Comparison of ENCODE assay signal across 19 cellular contexts in the genomic region with DNA sequence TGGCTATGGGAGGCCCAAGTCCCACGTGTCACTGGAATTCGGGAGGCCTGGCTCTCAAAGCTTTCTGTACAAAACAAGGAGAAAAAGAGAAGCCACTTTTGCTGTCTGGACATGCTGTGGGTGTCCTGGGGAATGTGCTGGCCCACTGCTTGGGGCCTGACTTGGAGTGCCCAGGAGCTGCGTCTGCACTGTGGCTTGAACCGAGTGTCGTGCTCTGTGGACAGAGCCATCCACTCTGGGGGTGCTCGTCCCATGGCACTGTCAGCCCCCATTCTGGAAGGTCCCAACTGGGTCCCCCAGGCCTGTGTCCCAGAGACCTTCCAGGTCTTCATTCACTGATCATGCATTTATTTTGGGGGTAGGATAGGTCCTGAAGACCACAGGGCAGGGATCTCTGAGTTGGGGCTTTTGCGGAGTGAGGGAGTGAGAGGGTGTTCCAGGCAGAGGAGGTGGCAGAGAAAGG.
DNase-seq lines count a peak whose midpoint lies in the region; ATAC-seq and TF ChIP-seq lines count a peak whose summit lies in the region.
"Had no signal": no experiment of that assay in that cellular context is flagged by ENCODE, and none has a peak within 500 bp of the region (broad histone marks: within the 10 kb centered on the region; RNA-seq: fewer than 3 reads in every experiment).

No MANE protein-coding gene starts in this region.

- peaks cover 7% of the 10 kb centered on the region for H4K20me1 ChIP-seq in osteoblast (ENCODE audit: insufficient read depth, low read length)

- no peaks in the 10 kb centered on the region for H3K4me1 Mint-ChIP-seq in chondrocyte (ENCODE audit: low read depth)

- no peak overlapping the region for H3K4me3 Mint-ChIP-seq in chondrocyte (ENCODE audit: unreplicated experiment)
- H3K4me3 Mint-ChIP-seq: HFFc6 had no signal

- no peak overlapping the region for H3K4me2 ChIP-seq in osteoblast (ENCODE audit: insufficient read depth, low read length)

- H3K4me1 ChIP-seq in left ventricle myocardium inferior (no peaks in the 10 kb centered on the region), osteoblast (ENCODE audit: insufficient read depth, low read length) (no peaks in the 10 kb centered on the region)

- H3K9me3 Mint-ChIP-seq in chondrocyte (ENCODE audit: low read depth): no peaks in the 10 kb centered on the region
- H3K9me3 Mint-ChIP-seq: HFFc6 had no signal

- no peaks in the 10 kb centered on the region for H3K27me3 Mint-ChIP-seq in chondrocyte (ENCODE audit: low read depth)

- DNase-seq in left ventricle myocardium superior: peak; percentile 11
- DNase-seq in left ventricle myocardium inferior: no peak
- peak; percentile 55 for DNase-seq in chondrocyte (ENCODE audit: low spot score)
- peak; percentile 83 for DNase-seq in osteoblast (ENCODE audit: insufficient read length, low spot score, missing footprints)
- no peak for DNase-seq in cortex of kidney (lab: John Stamatoyannopoulos, UW)
- DNase-seq: C1 segment of cervical spinal cord, GF-D8, HFFc6, KG1, MG63, NCI-H1092, NCI-H146, NCI-H2081, NCI-H774, PC-3 had no signal

- H3K27ac Mint-ChIP-seq in chondrocyte (ENCODE audit: unreplicated experiment): no peak overlapping the region
- H3K27ac Mint-ChIP-seq: HFFc6 had no signal

- no peak overlapping the region for H3K4me3 ChIP-seq in left ventricle myocardium inferior
- no peak overlapping the region for H3K4me3 ChIP-seq in osteoblast (ENCODE audit: insufficient read depth, low read length)
- H3K4me3 ChIP-seq: MG63 had no signal

- ATAC-seq in left ventricle myocardium superior (no peak), GM18511 (IDR thresholded peaks at IDR 0.05; ENCODE audit: unreplicated experiment) (no peak), SK-N-SH treated with all-trans-retinoic acid at 6 μM for 48 hours (no peak), GM21723 (IDR thresholded peaks at IDR 0.05; ENCODE audit: unreplicated experiment) (no peak)
- ATAC-seq: PC-3 had no signal

- H3K36me3 ChIP-seq in left ventricle myocardium inferior (no peaks in the 10 kb centered on the region), osteoblast (ENCODE audit: insufficient read depth, low read length) (no peaks in the 10 kb centered on the region)
- H3K36me3 ChIP-seq: MG63 had no signal

- no peaks in the 10 kb centered on the region for H3K27me3 ChIP-seq in left ventricle myocardium inferior (ENCODE audit: low read depth)
- no peaks in the 10 kb centered on the region for H3K27me3 ChIP-seq in osteoblast (ENCODE audit: insufficient read depth, low read length)
- H3K27me3 ChIP-seq: MG63 had no signal

- H3K9me3 ChIP-seq in left ventricle myocardium inferior (replicated peaks): no peaks in the 10 kb centered on the region
- no peaks in the 10 kb centered on the region for H3K9me3 ChIP-seq in osteoblast (ENCODE audit: low read depth, low read length)
- H3K9me3 ChIP-seq: MG63 had no signal

- TF ChIP-seq CTCF in left ventricle myocardium inferior (IDR thresholded peaks at IDR 0.05; ENCODE audit: borderline replicate concordance) (no peak), chondrocyte (IDR thresholded peaks at IDR 0.05) (no peak), osteoblast (IDR thresholded peaks at IDR 0.05; ENCODE audit: extremely low read depth, low read depth, low read length) (no peak)

- no peaks in the 10 kb centered on the region for H3K79me2 ChIP-seq in osteoblast (ENCODE audit: insufficient read depth, low read length)

- no peak overlapping the region for H3K27ac ChIP-seq in left ventricle myocardium inferior (replicated peaks)
- no peak overlapping the region for H3K27ac ChIP-seq in osteoblast (ENCODE audit: low read depth, low read length)
- H3K27ac ChIP-seq: RWPE1 had no signal

- no peak overlapping the region for H2AFZ ChIP-seq in osteoblast (ENCODE audit: low read length)

- intact Hi-C loops in left ventricle myocardium superior (cut with micrococcal nuclease): no loop called here
- intact Hi-C loops in left ventricle myocardium inferior (cut with micrococcal nuclease): no loop called here

- no peaks in the 10 kb centered on the region for H3K36me3 Mint-ChIP-seq in chondrocyte (ENCODE audit: low read depth)

TF ChIP-seq in SK-N-SH treated with all-trans-retinoic acid at 6 μM for 48 hours, 23 proteins besides CTCF, POLR2A, EP300 and RAD21:
- TF ChIP-seq ZFP30 (CRISPR knock-in tag; IDR thresholded peaks at IDR 0.05) (no peak), ZNF565 (CRISPR knock-in tag; conservative IDR thresholded peaks at IDR 0.05; ENCODE audit: low read depth) (no peak), TCF4 (CRISPR knock-in tag; IDR thresholded peaks at IDR 0.05; ENCODE audit: borderline replicate concordance) (no peak)
- TF ChIP-seq, protein P1, sequence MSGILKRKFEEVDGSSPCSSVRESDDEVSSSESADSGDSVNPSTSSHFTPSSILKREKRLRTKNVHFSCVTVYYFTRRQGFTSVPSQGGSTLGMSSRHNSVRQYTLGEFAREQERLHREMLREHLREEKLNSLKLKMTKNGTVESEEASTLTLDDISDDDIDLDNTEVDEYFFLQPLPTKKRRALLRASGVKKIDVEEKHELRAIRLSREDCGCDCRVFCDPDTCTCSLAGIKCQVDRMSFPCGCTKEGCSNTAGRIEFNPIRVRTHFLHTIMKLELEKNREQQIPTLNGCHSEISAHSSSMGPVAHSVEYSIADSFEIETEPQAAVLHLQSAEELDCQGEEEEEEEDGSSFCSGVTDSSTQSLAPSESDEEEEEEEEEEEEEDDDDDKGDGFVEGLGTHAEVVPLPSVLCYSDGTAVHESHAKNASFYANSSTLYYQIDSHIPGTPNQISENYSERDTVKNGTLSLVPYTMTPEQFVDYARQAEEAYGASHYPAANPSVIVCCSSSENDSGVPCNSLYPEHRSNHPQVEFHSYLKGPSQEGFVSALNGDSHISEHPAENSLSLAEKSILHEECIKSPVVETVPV (CRISPR knock-in tag; IDR thresholded peaks at IDR 0.05): no peak
- TF ChIP-seq, protein P2, sequence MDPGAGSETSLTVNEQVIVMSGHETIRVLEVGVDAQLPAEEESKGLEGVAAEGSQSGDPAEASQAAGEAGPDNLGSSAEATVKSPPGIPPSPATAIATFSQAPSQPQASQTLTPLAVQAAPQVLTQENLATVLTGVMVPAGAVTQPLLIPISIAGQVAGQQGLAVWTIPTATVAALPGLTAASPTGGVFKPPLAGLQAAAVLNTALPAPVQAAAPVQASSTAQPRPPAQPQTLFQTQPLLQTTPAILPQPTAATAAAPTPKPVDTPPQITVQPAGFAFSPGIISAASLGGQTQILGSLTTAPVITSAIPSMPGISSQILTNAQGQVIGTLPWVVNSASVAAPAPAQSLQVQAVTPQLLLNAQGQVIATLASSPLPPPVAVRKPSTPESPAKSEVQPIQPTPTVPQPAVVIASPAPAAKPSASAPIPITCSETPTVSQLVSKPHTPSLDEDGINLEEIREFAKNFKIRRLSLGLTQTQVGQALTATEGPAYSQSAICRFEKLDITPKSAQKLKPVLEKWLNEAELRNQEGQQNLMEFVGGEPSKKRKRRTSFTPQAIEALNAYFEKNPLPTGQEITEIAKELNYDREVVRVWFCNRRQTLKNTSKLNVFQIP (CRISPR knock-in tag; IDR thresholded peaks at IDR 0.05; ENCODE audit: borderline replicate concordance, low read depth): no peak
TF ChIP-seq in SK-N-SH treated with all-trans-retinoic acid at 6 μM for 48 hours: peak in this region for 0.

Comparison
In these comparisons a context has a peak if more than half of its experiments do, and no peak if none do; other contexts are left out.
1. DNase-seq: peak in left ventricle myocardium superior (single experiment), chondrocyte (single experiment) and osteoblast (single experiment); none in left ventricle myocardium inferior (single experiment) and cortex of kidney (single experiment).